19 cellular contexts compared by ENCODE assay signal in genomic region chr14:97833291-97833690, GRCh38.
DNase-seq lines count a peak whose midpoint lies in the region; FAIRE-seq and TF ChIP-seq lines count a peak whose summit lies in the region.
"Had no signal": no experiment of that assay in that cellular context is flagged by ENCODE, and none has a peak within 500 bp of the region (broad histone marks: within the 10 kb centered on the region; RNA-seq: fewer than 3 reads in every experiment).

No MANE protein-coding gene starts in this region.

- peaks cover 70% of the 10 kb centered on the region for H3K27me3 ChIP-seq in WERI-Rb-1 (ENCODE audit: insufficient read depth, low read depth, severe bottlenecking)
- H3K27me3 ChIP-seq in Karpas-422 (ENCODE audit: low read length) = peaks cover 3% of the 10 kb centered on the region; the same call in 1 of the 2 replicates
- H3K27me3 ChIP-seq in tibial artery = no peaks in the 10 kb centered on the region

- no peak overlapping the region for H3K4me2 ChIP-seq in Karpas-422 (ENCODE audit: low read depth, low read length, poor library complexity, severe bottlenecking)
- H3K4me2 ChIP-seq: GM23338 had no signal

- DNase-seq in D721Med (ENCODE audit: insufficient read length, low spot score) (peak; percentile 42), NCI-H2171 treated with DMSO at 0.1 percent for 48 hours (lab: John Stamatoyannopoulos, UW) (peak; percentile 95), WERI-Rb-1 (peak; percentile 24), retina (peak; percentile 31), Karpas-422 (no peak), tibial artery (no peak), germinal center (ENCODE audit: low spot score) (no peak)
- DNase-seq: C1 segment of cervical spinal cord; Calu3; CD4-positive, alpha-beta T cell; DMS153; DMS79 treated with DMSO at 0.1 percent for 48 hours; EL had no signal

- H3K4me1 ChIP-seq in Karpas-422 (ENCODE audit: low read length) (no peaks in the 10 kb centered on the region), tibial artery (no peaks in the 10 kb centered on the region)

- H3K27ac ChIP-seq in WERI-Rb-1 (no peak overlapping the region), Karpas-422 (ENCODE audit: low read length) (no peak overlapping the region), tibial artery (no peak overlapping the region)

- H2AFZ ChIP-seq in Karpas-422 (ENCODE audit: low read length) = no peak overlapping the region
- H2AFZ ChIP-seq: GM23338 had no signal

- H3K9ac ChIP-seq in Karpas-422 (ENCODE audit: low read length) = no peak overlapping the region

- no peaks in the 10 kb centered on the region for H3K9me3 ChIP-seq in WERI-Rb-1 (ENCODE audit: severe bottlenecking)
- no peaks in the 10 kb centered on the region for H3K9me3 ChIP-seq in Karpas-422 (ENCODE audit: low read length)
- H3K9me3 ChIP-seq in tibial artery = no peaks in the 10 kb centered on the region

- no peaks in the 10 kb centered on the region for H3K79me2 ChIP-seq in Karpas-422 (ENCODE audit: low read length)

- no peaks in the 10 kb centered on the region for H4K20me1 ChIP-seq in Karpas-422 (ENCODE audit: insufficient read depth, low read depth, low read length)

- no peak overlapping the region for H3K4me3 ChIP-seq in WERI-Rb-1 (ENCODE audit: low read depth, low read length)
- no peak overlapping the region for H3K4me3 ChIP-seq in Karpas-422 (ENCODE audit: low read length)
- no peak overlapping the region for H3K4me3 ChIP-seq in tibial artery
- H3K4me3 ChIP-seq: GM23338 had no signal

- no peak for FAIRE-seq in D721Med (lab: Jason Lieb, UNC)
- FAIRE-seq: A204.1, G401.6, GM12891, HepG2, HTR-8/SVneo had no signal

- H3K36me3 ChIP-seq in WERI-Rb-1 = no peaks in the 10 kb centered on the region
- no peaks in the 10 kb centered on the region for H3K36me3 ChIP-seq in Karpas-422 (ENCODE audit: insufficient read depth, low read length)
- no peaks in the 10 kb centered on the region for H3K36me3 ChIP-seq in tibial artery

- TF ChIP-seq CTCF in D721Med (IDR thresholded peaks at IDR 0.05; ENCODE audit: insufficient read depth, missing control alignments) (no peak), WERI-Rb-1 (IDR thresholded peaks at IDR 0.05; ENCODE audit: low read depth, low read length) (no peak), tibial artery (IDR thresholded peaks at IDR 0.05) (no peak)

- intact Hi-C loops in tibial artery (cut with DNase I; ENCODE audit: low total_unique reads) = no loop called here

- no peaks in the 10 kb centered on the region for H3K9me2 ChIP-seq in Karpas-422 (replicated peaks; ENCODE audit: insufficient read depth, low read length)

Comparison
In these comparisons a context has a peak if more than half of its experiments do, and no peak if none do; other contexts are left out.
1. DNase-seq: peak in D721Med (single experiment), NCI-H2171 treated with DMSO at 0.1 percent for 48 hours (single experiment), WERI-Rb-1 (single experiment) and retina (single experiment); none in Karpas-422 (single experiment), tibial artery (0 of 2) and germinal center (single experiment).